33 cellular contexts compared by ENCODE assay signal in the genomic region with DNA sequence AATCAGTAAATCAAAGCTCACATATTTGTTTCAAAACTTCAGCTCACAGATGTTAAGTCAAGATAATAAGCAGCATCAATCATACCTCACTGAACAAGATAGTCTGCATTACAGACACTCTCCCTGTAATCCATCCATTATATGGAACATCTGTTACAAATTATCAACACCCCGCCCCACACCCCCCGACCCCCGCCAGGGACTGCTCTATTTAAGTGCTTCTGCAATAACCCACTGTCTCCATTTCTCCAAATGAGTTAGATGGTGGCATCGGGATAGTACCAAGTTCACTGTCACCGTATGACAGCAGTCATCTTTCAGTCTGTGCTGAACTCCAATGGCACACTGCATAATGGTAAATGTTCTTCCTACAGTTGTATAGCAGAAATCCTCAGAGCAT.
"Had no signal": no experiment of that assay in that cellular context is flagged by ENCODE, and none has a peak within 500 bp of the region (broad histone marks: within the 10 kb centered on the region; RNA-seq: fewer than 3 reads in every experiment).

No MANE protein-coding gene starts in this region.

- DNase-seq: activated B cell treated with CpG ODN at 0.5 μM for 24 hours; activated CD4-positive, alpha-beta memory T cell treated with anti-CD3 and anti-CD28 coated beads for 36 hours; activated CD4-positive, alpha-beta T cell treated with anti-CD3 and anti-CD28 coated beads for 4 hours; activated CD4-positive, alpha-beta T cell treated with anti-CD3 and anti-CD28 coated beads, Interleukin-2, amount 50 U/mL, for 1 hour; activated CD4-positive, CD25-positive, alpha-beta regulatory T cell treated with anti-CD3 and anti-CD28 coated beads, Interleukin-2, amount 50 U/mL, for 72 hours; activated CD8-positive, alpha-beta memory T cell treated with anti-CD3 and anti-CD28 coated beads, Interleukin-2, amount 50 U/mL, for 4 hours; activated gamma-delta T cell treated with Interleukin-2 at 50 U/mL for 16 hours; activated naive CD4-positive, alpha-beta T cell treated with anti-CD3 and anti-CD28 coated beads for 36 hours; activated T-cell treated with anti-CD3 and anti-CD28 coated beads for 4 hours; activated T-cell treated with anti-CD3 and anti-CD28 coated beads, Interleukin-2, amount 50 U/mL, for 4 hours; adrenal gland; body of pancreas; caudate nucleus; cerebellar nuclear complex; NCI-H1105; NCI-H1436 treated with DMSO at 0.1 percent for 48 hours; NCI-H1694 treated with DMSO at 0.1 percent for 48 hours; NCI-H2029; NCI-H2227 treated with DMSO at 0.1 percent for 48 hours; NCI-H446; NCI-H526; NCI-H774; SHP77; SW 1271; T-helper 1 cell; T-helper 2 cell; T-helper 9 cell had no signal

- H3K9me3 ChIP-seq: adrenal gland, body of pancreas, breast epithelium, SJSA1 had no signal

- H3K27me3 ChIP-seq: adrenal gland, body of pancreas, breast epithelium, SJSA1 had no signal

- H3K4me1 ChIP-seq: adrenal gland, body of pancreas, breast epithelium, SJSA1 had no signal

- H3K9ac ChIP-seq: KMS-11 had no signal

- H3K36me3 ChIP-seq: adrenal gland, breast epithelium, SJSA1 had no signal

- H3K4me3 ChIP-seq: adrenal gland, body of pancreas, breast epithelium, SJSA1 had no signal

- ATAC-seq: activated naive CD4-positive, alpha-beta T cell treated with anti-CD3 and anti-CD28 coated beads, Interleukin-2, amount 50 U/mL, for 72 hours; activated T-cell treated with anti-CD3 and anti-CD28 coated beads, Interleukin-2, amount 50 U/mL, for 4 hours; body of pancreas; Panc1 had no signal

- H3K27ac ChIP-seq: adrenal gland, body of pancreas, breast epithelium, KMS-11, SJSA1, VCaP had no signal
